In the genomic region with DNA sequence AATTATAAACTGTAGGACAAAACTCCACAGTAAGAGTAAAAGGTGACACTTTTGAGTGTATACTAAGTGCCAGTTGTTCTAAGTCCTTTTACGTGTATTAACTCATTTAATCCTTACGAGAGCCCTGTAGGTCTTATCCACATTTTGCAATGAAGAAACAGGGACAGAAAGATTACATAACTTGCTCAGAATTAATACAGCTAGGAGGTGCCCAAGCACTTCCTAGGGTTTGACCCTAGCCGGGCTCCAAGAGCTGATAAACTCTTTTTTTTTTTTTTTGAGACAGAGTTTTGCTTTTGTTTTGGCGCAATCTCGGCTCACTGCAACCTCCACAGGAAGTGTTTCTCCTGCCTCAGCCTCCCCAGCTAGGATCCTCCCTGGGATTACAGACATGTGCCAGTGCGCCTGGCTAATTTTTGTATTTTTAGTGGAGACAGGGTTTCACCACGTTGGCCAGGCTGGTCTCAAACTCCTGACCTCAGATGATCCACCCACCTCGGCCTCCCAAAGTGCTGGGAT, we compare ENCODE assay signal across 1 cellular context.
TF ChIP-seq lines count a peak whose summit lies in the region.

No MANE protein-coding gene starts in this region.

TF ChIP-seq in H1, 55 proteins besides CTCF, POLR2A, EP300 and RAD21 (continued from another document):
- TF ChIP-seq, protein P1, sequence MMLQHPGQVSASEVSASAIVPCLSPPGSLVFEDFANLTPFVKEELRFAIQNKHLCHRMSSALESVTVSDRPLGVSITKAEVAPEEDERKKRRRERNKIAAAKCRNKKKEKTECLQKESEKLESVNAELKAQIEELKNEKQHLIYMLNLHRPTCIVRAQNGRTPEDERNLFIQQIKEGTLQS (IDR thresholded peaks at IDR 0.05; ENCODE audit: insufficient read depth, low read depth, low read length), result no peak
- TF ChIP-seq RXRA (IDR thresholded peaks at IDR 0.05; ENCODE audit: insufficient read depth, low read depth, low read length) (no peak), KDM1A (IDR thresholded peaks at IDR 0.05; ENCODE audit: borderline replicate concordance, low read length) (no peak), TAF1 (IDR thresholded peaks at IDR 0.05; ENCODE audit: low read depth, low read length) (no peak), GABPA (IDR thresholded peaks at IDR 0.05; ENCODE audit: borderline replicate concordance, insufficient read depth, low read length) (no peak)
TF ChIP-seq in H1: peak in this region for 0.
